ENCODE assay signal across 9 cellular contexts in genomic region chr19:54123682-54124081, GRCh38. TPM values are rescaled to one million over a fixed set of nuclear protein-coding genes. Genes with fewer than 3 reads are reported as not detected.
"Had no signal": no experiment of that assay in that cellular context is flagged by ENCODE, and none has a peak within 500 bp of the region (broad histone marks: within the 10 kb centered on the region; RNA-seq: fewer than 3 reads in every experiment).

No MANE protein-coding gene starts in this region.

- FAIRE-seq: HepG2, HTR-8/SVneo, K562 had no signal

- H3K4me3 ChIP-seq: K562 had no signal

- H3K27me3 Mint-ChIP-seq: IgD-negative memory B cell had no signal

- DNase-seq: IMR-90, KBM-7, KG1 had no signal

- H3K27ac ChIP-seq: HL-60 had no signal

- H3K9me3 Mint-ChIP-seq: IgD-negative memory B cell had no signal

- H3K4me3 Mint-ChIP-seq: IgD-negative memory B cell had no signal

- H3K27ac Mint-ChIP-seq: IgD-negative memory B cell had no signal

RNA-seq across cellular contexts. Expression of gene OSCAR, which starts 23.1 kb away (rescaled TPM):
- total RNA-seq: HepG2, HT-29, IMR-90 had no signal
